27 cellular contexts compared by ENCODE assay signal in genomic region chr16:22770866-22771265, GRCh38. TPM values are rescaled to one million over a fixed set of nuclear protein-coding genes. Genes with fewer than 3 reads are reported as not detected.
"Had no signal": no experiment of that assay in that cellular context is flagged by ENCODE, and none has a peak within 500 bp of the region (broad histone marks: within the 10 kb centered on the region; RNA-seq: fewer than 3 reads in every experiment).

No MANE protein-coding gene starts in this region.

- H3K9me3 ChIP-seq: gastrocnemius medialis, prostate gland, right atrium auricular region, spleen, thoracic aorta, tibial nerve, upper lobe of left lung had no signal

- H3K36me3 ChIP-seq: gastrocnemius medialis, prostate gland, right atrium auricular region, spleen, thoracic aorta, tibial nerve, upper lobe of left lung had no signal

- FAIRE-seq: endothelial cell of umbilical vein, kidney, urothelium cell line had no signal

- H3K27me3 ChIP-seq: right atrium auricular region, tibial nerve, upper lobe of left lung had no signal

- ATAC-seq: gastrocnemius medialis; left lobe of liver; naive thymus-derived CD4-positive, alpha-beta T cell; stimulated activated memory B cell treated with anti-CD40 and anti-IgM and Interleukin-4, amounts not matched to agents 10 μg/mL and 1 μg/mL and 100 μg/mL, for 72 hours had no signal

- H3K4me1 ChIP-seq: gastrocnemius medialis, prostate gland, right atrium auricular region, spleen, tibial nerve, upper lobe of left lung had no signal

- H3K27ac ChIP-seq: coronary artery, gastrocnemius medialis, prostate gland, right atrium auricular region, skin epidermis, spleen, thoracic aorta, tibial nerve, upper lobe of left lung had no signal

- DNase-seq: dermis blood vessel endothelial cell; effector memory CD4-positive, alpha-beta T cell; erythroblast; gastrocnemius medialis; head of caudate nucleus; kidney; mesenchymal stem cell; midbrain; naive thymus-derived CD4-positive, alpha-beta T cell; nucleus accumbens; spleen; stimulated activated CD4-positive, alpha-beta T cell treated with anti-CD3 and anti-CD28 coated beads, Interleukin-4, amount 100 ng/mL, for 4 hours; upper lobe of left lung had no signal

- H3K4me3 ChIP-seq: coronary artery, gastrocnemius medialis, lung, prostate gland, right atrium auricular region, skin epidermis, spleen, thoracic aorta, tibial nerve, upper lobe of left lung had no signal

RNA-seq across cellular contexts. Expression of gene HS3ST2, which starts 43.1 kb away (rescaled TPM):
- total RNA-seq: dermis blood vessel endothelial cell, endothelial cell of umbilical vein, fibroblast of villous mesenchyme, glomerular endothelial cell, osteocyte had no signal
- polyA plus RNA-seq: endothelial cell of umbilical vein; naive thymus-derived CD4-positive, alpha-beta T cell had no signal
